Comparison of ENCODE assay signal across 17 cellular contexts in the genomic region with DNA sequence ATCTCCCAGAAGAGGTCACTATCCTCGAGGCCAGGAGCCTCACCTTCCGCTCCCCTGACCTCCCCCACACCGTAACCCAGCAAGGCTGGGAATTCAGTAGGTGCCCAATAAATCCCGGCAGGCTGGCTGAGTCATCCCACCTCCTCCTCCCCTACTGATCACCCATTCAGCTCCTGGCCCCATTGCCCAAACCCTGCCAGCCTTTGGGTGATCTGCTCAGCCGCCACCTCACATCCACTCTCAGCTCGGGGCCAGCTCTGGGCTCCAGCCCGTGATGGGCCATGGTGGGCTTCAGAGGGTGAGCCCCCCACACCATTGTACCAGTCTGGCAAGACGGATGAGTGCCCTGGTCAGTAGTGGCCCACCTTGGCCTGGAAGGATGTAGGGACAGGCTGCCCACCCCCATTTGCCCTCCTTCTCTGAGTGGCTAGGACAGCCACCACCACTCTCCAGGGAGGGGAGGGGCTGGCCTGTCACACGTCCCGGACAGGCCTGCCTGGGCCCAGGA. TPM values are rescaled to one million over a fixed set of nuclear protein-coding genes. Genes with fewer than 3 reads are reported as not detected.
DNase-seq lines count a peak whose midpoint lies in the region; ATAC-seq, FAIRE-seq and TF ChIP-seq lines count a peak whose summit lies in the region.
"Had no signal": no experiment of that assay in that cellular context is flagged by ENCODE, and none has a peak within 500 bp of the region (broad histone marks: within the 10 kb centered on the region; RNA-seq: fewer than 3 reads in every experiment).

No MANE protein-coding gene starts in this region.

- H3K4me1 Mint-ChIP-seq in activated B cell treated with CpG ODN at 0.5 μM for 24 hours: no peaks in the 10 kb centered on the region
- H3K4me1 Mint-ChIP-seq: CD8-positive, alpha-beta memory T cell had no signal

- ATAC-seq in Right ventricle myocardium inferior: no peak
- ATAC-seq in activated B cell treated with CpG ODN at 0.5 μM for 24 hours (ENCODE audit: low read depth): no peak

- CTCF ChIA-PET in activated B cell treated with CpG ODN at 0.5 μM for 24 hours (lab: Charles Lee): no interaction called here

- TF ChIP-seq CTCF in activated B cell treated with CpG ODN at 0.5 μM for 24 hours (IDR thresholded peaks at IDR 0.05) (no peak), kidney (IDR thresholded peaks at IDR 0.05; ENCODE audit: borderline replicate concordance, extremely low read depth, insufficient read depth) (no peak), spleen (IDR thresholded peaks at IDR 0.05 in 8 of 11, conservative IDR thresholded peaks at IDR 0.05 in 3 of 11) (no peak), smooth muscle cell (IDR thresholded peaks at IDR 0.05; ENCODE audit: borderline replicate concordance, insufficient read depth, poor library complexity, severe bottlenecking) (no peak)

- 82 to 89% (median 86%) methylated on average over 7 to 10 of the region's 10 CpGs for WGBS in spleen, 5 donors
- 74% methylated on average over 10 of the region's 10 CpGs for WGBS in smooth muscle cell (ENCODE audit: low lambda C conversion rate)

- no peak for TF ChIP-seq POLR2A in spleen (IDR thresholded peaks at IDR 0.05)

- H3K4me3 ChIP-seq in kidney (ENCODE audit: low read length in 2 of 2) (no peak overlapping the region), spleen (no peak overlapping the region), smooth muscle cell (no peak overlapping the region)
- H3K4me3 ChIP-seq: BLaER1 had no signal

- peaks cover 0 to 6% of the 10 kb centered on the region in 2 donors for H3K36me3 ChIP-seq in kidney (ENCODE audit: control insufficient read depth in 1 of 2, insufficient read depth in 2 of 2, low read length in 2 of 2)
- H3K36me3 ChIP-seq in spleen: no peaks in the 10 kb centered on the region
- no peaks in the 10 kb centered on the region for H3K36me3 ChIP-seq in smooth muscle cell (ENCODE audit: low read depth)
- H3K36me3 ChIP-seq: BLaER1 had no signal

- H3K9me3 ChIP-seq in kidney (ENCODE audit: control insufficient read depth in 1 of 2, low read length in 2 of 2): no peaks in the 10 kb centered on the region
- no peaks in the 10 kb centered on the region for H3K9me3 ChIP-seq in spleen
- H3K9me3 ChIP-seq in smooth muscle cell (replicated peaks; ENCODE audit: low read depth): no peaks in the 10 kb centered on the region
- H3K9me3 ChIP-seq: BLaER1, Caco-2 had no signal

- H3K27ac ChIP-seq in kidney (ENCODE audit: low read depth in 2 of 2, low read length in 2 of 2): no peak overlapping the region
- H3K27ac ChIP-seq in spleen: no peak overlapping the region
- H3K27ac ChIP-seq in smooth muscle cell (ENCODE audit: low read depth): no peak overlapping the region
- H3K27ac ChIP-seq: BLaER1 had no signal

- no peak overlapping the region for H3K9ac ChIP-seq in kidney (ENCODE audit: low read length in 2 of 2)
- no peak overlapping the region for H3K9ac ChIP-seq in smooth muscle cell (ENCODE audit: low read depth)
- H3K9ac ChIP-seq: BLaER1 had no signal

- peaks cover 3% of the 10 kb centered on the region for H3K9me3 Mint-ChIP-seq in activated B cell treated with CpG ODN at 0.5 μM for 24 hours
- H3K9me3 Mint-ChIP-seq: CD8-positive, alpha-beta memory T cell had no signal

- intact Hi-C loops in Right ventricle myocardium inferior (cut with DNase I) (no loop called here), cardiac septum (cut with DNase I) (no loop called here), activated B cell treated with CpG ODN at 0.5 μM for 24 hours (cut with micrococcal nuclease) (no loop called here), kidney (cut with DNase I) (no loop called here), spleen (cut with DNase I; ENCODE audit: low total_unique reads) (no loop called here)

- POLR2A ChIA-PET in activated B cell treated with CpG ODN at 0.5 μM for 24 hours (lab: Charles Lee): no interaction called here

- no peak overlapping the region for H3K27ac Mint-ChIP-seq in activated B cell treated with CpG ODN at 0.5 μM for 24 hours

- H3F3A ChIP-seq in smooth muscle cell (ENCODE audit: low read depth): no peaks in the 10 kb centered on the region

- FAIRE-seq in kidney (lab: Jason Lieb, UNC): no peak
- FAIRE-seq: GM19239, H54 had no signal

- H3K79me2 ChIP-seq in smooth muscle cell (ENCODE audit: low read depth): no peaks in the 10 kb centered on the region

- H2AFZ ChIP-seq in smooth muscle cell (ENCODE audit: low read depth): no peak overlapping the region

- H4K20me1 ChIP-seq in smooth muscle cell (ENCODE audit: low read depth): no peaks in the 10 kb centered on the region
- H4K20me1 ChIP-seq: BLaER1 had no signal

- H3K4me3 Mint-ChIP-seq in activated B cell treated with CpG ODN at 0.5 μM for 24 hours: no peak overlapping the region
- H3K4me3 Mint-ChIP-seq: CD8-positive, alpha-beta memory T cell had no signal

- DNase-seq in Right ventricle myocardium inferior (ENCODE audit: missing footprints) (peak; percentile 23), cardiac septum (ENCODE audit: low spot score) (no peak), activated B cell treated with CpG ODN at 0.5 μM for 24 hours (peak; percentile 11), kidney (peak; percentile 55), spleen (peak; percentile 73), iPS-NIHi11 (ENCODE audit: low spot score) (no peak), cerebellum (ENCODE audit: low spot score) (no peak), smooth muscle cell (lab: John Stamatoyannopoulos, UW; ENCODE audit: unreplicated experiment) (no peak)
- DNase-seq: 8988T, AML-193, Caco-2, DMS53, GF-D8 had no signal

- H3K27me3 ChIP-seq in spleen (replicated peaks in 1 of 7) (peaks cover 0 to 36% (median 0%) of the 10 kb centered on the region in 7 donors), smooth muscle cell (ENCODE audit: low read depth) (peaks cover 36% of the 10 kb centered on the region)
- H3K27me3 ChIP-seq: BLaER1 had no signal

- no peaks in the 10 kb centered on the region for H3K36me3 Mint-ChIP-seq in activated B cell treated with CpG ODN at 0.5 μM for 24 hours (ENCODE audit: low read depth)
- H3K36me3 Mint-ChIP-seq: CD8-positive, alpha-beta memory T cell had no signal

- H3K4me2 ChIP-seq in smooth muscle cell: no peak overlapping the region
- H3K4me2 ChIP-seq: BLaER1 had no signal

- H3K27me3 Mint-ChIP-seq in activated B cell treated with CpG ODN at 0.5 μM for 24 hours: no peaks in the 10 kb centered on the region

- H3K4me1 ChIP-seq in kidney (ENCODE audit: control insufficient read depth in 1 of 2, insufficient read depth in 1 of 2, low read depth in 1 of 2, low read length in 2 of 2) (no peaks in the 10 kb centered on the region), spleen (no peaks in the 10 kb centered on the region), smooth muscle cell (ENCODE audit: low read depth) (no peaks in the 10 kb centered on the region)
- H3K4me1 ChIP-seq: Caco-2 had no signal

RNA-seq across cellular contexts. Expression of gene TRPM5, which starts 8.2 kb away (rescaled TPM):
- total RNA-seq in Right ventricle myocardium inferior (not detected), cardiac septum (not detected), activated B cell treated with CpG ODN at 0.5 μM for 24 hours (not detected in 2 replicates), kidney (0.25 TPM), spleen (under 1 TPM in 3 of 7 donors, not detected in 4; 0.10 to 0.16 (median 0.15) TPM), cerebellum (0.27 TPM), smooth muscle cell (not detected in 2 replicates)
- polyA plus RNA-seq in kidney (ENCODE audit: insufficient read depth, low read depth, low replicate concordance) (0.69 TPM), spleen (under 1 TPM; 0.02 to 0.28 (median 0.19) TPM), smooth muscle cell (0.06 TPM in 1 of 2 replicates, not detected in the other)
- total RNA-seq: Caco-2; CD8-positive, alpha-beta memory T cell had no signal
- polyA plus RNA-seq: CD8-positive, alpha-beta memory T cell had no signal

RNA-seq across cellular contexts. Expression of gene KCNQ1, which starts 8.7 kb away (rescaled TPM):
- total RNA-seq in Right ventricle myocardium inferior (40.0 TPM), cardiac septum (43.0 TPM), activated B cell treated with CpG ODN at 0.5 μM for 24 hours (6.5 and 8.6 TPM in 2 replicates), kidney (45.5 TPM), spleen (10 to 100 TPM; 10.9 to 21.6 (median 18.3) TPM), cerebellum (0.45 TPM), smooth muscle cell (0.45 and 2.3 TPM in 2 replicates)
- polyA plus RNA-seq in kidney (ENCODE audit: insufficient read depth, low read depth, low replicate concordance) (49.4 TPM), spleen (1 to 10 TPM; 3.3 to 6.5 (median 3.6) TPM), smooth muscle cell (1.3 and 2.8 TPM in 2 replicates)

RNA-seq across cellular contexts. Expression of gene TSSC4, which starts 35.5 kb away (rescaled TPM):
- total RNA-seq in Right ventricle myocardium inferior (31.4 TPM), cardiac septum (36.2 TPM), activated B cell treated with CpG ODN at 0.5 μM for 24 hours (59.4 and 59.7 TPM in 2 replicates), kidney (42.3 TPM), spleen (10 to 100 TPM; 28.7 to 58.1 (median 42.2) TPM), cerebellum (17.2 TPM), smooth muscle cell (27.7 and 32.5 TPM in 2 replicates)
- polyA plus RNA-seq in kidney (ENCODE audit: insufficient read depth, low read depth, low replicate concordance) (51.4 TPM), spleen (10 to 100 TPM; 42.5 to 94.4 (median 66.2) TPM), smooth muscle cell (80.2 and 82.3 TPM in 2 replicates)

RNA-seq across cellular contexts. Expression of gene CD81, which starts 59.0 kb away (rescaled TPM):
- total RNA-seq in Right ventricle myocardium inferior: 531 TPM
- 663 TPM for total RNA-seq in cardiac septum
- 130 and 132 TPM in 2 replicates for total RNA-seq in activated B cell treated with CpG ODN at 0.5 μM for 24 hours
- 950 TPM for total RNA-seq in kidney
- polyA plus RNA-seq in kidney (ENCODE audit: insufficient read depth, low read depth, low replicate concordance): 827 TPM
- 100 to 1,000 TPM; 370 to 594 (median 472) TPM for total RNA-seq in spleen
- polyA plus RNA-seq in spleen: 100 to 1,000 TPM; 191 to 368 (median 339) TPM
- total RNA-seq in cerebellum: 90.7 TPM
- total RNA-seq in smooth muscle cell: 191 and 219 TPM in 2 replicates
- 519 and 543 TPM in 2 replicates for polyA plus RNA-seq in smooth muscle cell

Comparison
In these comparisons a context has a peak if more than half of its experiments do, and no peak if none do; other contexts are left out.
1. DNase-seq: peak in Right ventricle myocardium inferior (single experiment), activated B cell treated with CpG ODN at 0.5 μM for 24 hours (single experiment), kidney (single experiment) and spleen (single experiment); none in cardiac septum (single experiment), iPS-NIHi11 (single experiment), cerebellum (single experiment) and smooth muscle cell (single experiment).